7 cellular contexts compared by ENCODE assay signal in genomic region chr1:244319283-244320132, GRCh38.
DNase-seq lines count a peak whose midpoint lies in the region; ATAC-seq and TF ChIP-seq lines count a peak whose summit lies in the region.

No MANE protein-coding gene starts in this region.

- peaks cover 2% of the 10 kb centered on the region for H3K27me3 Mint-ChIP-seq in HFFc6 (ENCODE audit: insufficient read depth)

- H3K4me3 Mint-ChIP-seq in HFFc6 = peak overlapping the region; percentile 52

- H3K36me3 Mint-ChIP-seq in HFFc6 (ENCODE audit: low read depth) = peaks cover 13% of the 10 kb centered on the region; the same call in 1 of the 2 replicates

- no peak for TF ChIP-seq CTCF in HFFc6 (IDR thresholded peaks at IDR 0.05)

- peaks cover 60% of the 10 kb centered on the region for H3K4me1 Mint-ChIP-seq in HFFc6 (ENCODE audit: low read depth)

- peak overlapping the region; percentile 92 for H3K27ac Mint-ChIP-seq in HFFc6

- peak; percentile 58 for ATAC-seq in GM18519 (IDR thresholded peaks at IDR 0.05; ENCODE audit: low FRiP score, unreplicated experiment)

- no peaks in the 10 kb centered on the region for H3K9me3 Mint-ChIP-seq in HFFc6

- DNase-seq in HFFc6 = peak; percentile 73
- peak; percentile 97 for DNase-seq in MV-4-11 (lab: John Stamatoyannopoulos, UW)
- DNase-seq in activated gamma-delta T cell treated with anti-CD3 and anti-CD28 coated beads, Interleukin-2, amount 50 U/mL, for 16 hours (ENCODE audit: low read depth) = peak; percentile 49
- peak; percentile 14 for DNase-seq in midbrain (lab: John Stamatoyannopoulos, UW)
- DNase-seq in NCI-H1092 treated with DMSO at 0.1 percent for 48 hours (lab: John Stamatoyannopoulos, UW) = no peak
- no peak for DNase-seq in NCI-H1417 (lab: John Stamatoyannopoulos, UW)

Comparison
In these comparisons a context has a peak if more than half of its experiments do, and no peak if none do; other contexts are left out.
1. DNase-seq: peak in HFFc6 (single experiment), MV-4-11 (single experiment), activated gamma-delta T cell treated with anti-CD3 and anti-CD28 coated beads, Interleukin-2, amount 50 U/mL, for 16 hours (single experiment) and midbrain (single experiment); none in NCI-H1092 treated with DMSO at 0.1 percent for 48 hours (single experiment) and NCI-H1417 (0 of 3).